ENCODE assay signal across 35 cellular contexts in genomic region chr20:16752082-16752481, GRCh38. TPM values are rescaled to one million over a fixed set of nuclear protein-coding genes. Genes with fewer than 3 reads are reported as not detected.
"Had no signal": no experiment of that assay in that cellular context is flagged by ENCODE, and none has a peak within 500 bp of the region (broad histone marks: within the 10 kb centered on the region; RNA-seq: fewer than 3 reads in every experiment).

No MANE protein-coding gene starts in this region.

- H3K4me3 Mint-ChIP-seq: activated B cell treated with CpG ODN at 0.5 μM for 24 hours; activated CD8-positive, alpha-beta T cell treated with anti-CD3 and anti-CD28 coated beads for 36 hours; activated naive CD4-positive, alpha-beta T cell treated with anti-CD3 and anti-CD28 coated beads for 36 hours; activated naive CD4-positive, alpha-beta T cell treated with anti-CD3 and anti-CD28 coated beads, Interleukin-2, amount 50 U/mL, for 24 hours; activated naive CD8-positive, alpha-beta T cell treated with anti-CD3 and anti-CD28 coated beads for 36 hours; activated naive CD8-positive, alpha-beta T cell treated with anti-CD3 and anti-CD28 coated beads, Interleukin-2, amount 50 U/mL, for 24 hours; activated T-helper 1 cell treated with anti-CD3 and anti-CD28 coated beads, Interleukin-12 subunit alpha, Interleukin-12 subunit beta, Interleukin-2, Interleukin-4 antibody, amounts not matched to agents 30 ng/mL and 10 ng/mL and 1 ng/mL, durations not matched to agents 14 hours and 24 hours and 36 hours; effector memory CD8-positive, alpha-beta T cell; T-helper 17 cell; T-helper 2 cell treated with Interferon-gamma antibody and Interleukin-4, amounts not matched to agents 5 μg/mL and 100 μg/mL, for 36 hours had no signal

- H3K36me3 Mint-ChIP-seq: activated naive CD4-positive, alpha-beta T cell treated with anti-CD3 and anti-CD28 coated beads, Interleukin-2, amount 50 U/mL, for 24 hours; activated naive CD8-positive, alpha-beta T cell treated with anti-CD3 and anti-CD28 coated beads for 36 hours had no signal

- H3K36me3 ChIP-seq: adrenal gland, esophagus muscularis mucosa, gastrocnemius medialis, heart right ventricle, WERI-Rb-1 had no signal

- H3K9me3 Mint-ChIP-seq: activated B cell treated with CpG ODN at 0.5 μM for 24 hours; activated CD8-positive, alpha-beta T cell treated with anti-CD3 and anti-CD28 coated beads for 36 hours; activated naive CD4-positive, alpha-beta T cell treated with anti-CD3 and anti-CD28 coated beads, Interleukin-2, amount 50 U/mL, for 24 hours; activated naive CD8-positive, alpha-beta T cell treated with anti-CD3 and anti-CD28 coated beads for 36 hours; activated T-helper 1 cell treated with anti-CD3 and anti-CD28 coated beads, Interleukin-12 subunit alpha, Interleukin-12 subunit beta, Interleukin-2, Interleukin-4 antibody, amounts not matched to agents 30 ng/mL and 10 ng/mL and 1 ng/mL, durations not matched to agents 14 hours and 24 hours and 36 hours; effector memory CD8-positive, alpha-beta T cell had no signal

- H3K4me3 ChIP-seq: adrenal gland, body of pancreas, esophagus muscularis mucosa, gastrocnemius medialis, heart right ventricle had no signal

- H3K4me1 ChIP-seq: adrenal gland, body of pancreas, esophagus muscularis mucosa, foreskin keratinocyte, gastrocnemius medialis, heart right ventricle had no signal

- H3K9me3 ChIP-seq: adrenal gland, body of pancreas, esophagus muscularis mucosa, gastrocnemius medialis, heart right ventricle had no signal

- ATAC-seq: activated CD4-positive, CD25-positive, alpha-beta regulatory T cell treated with anti-CD3 and anti-CD28 coated beads, Interleukin-2, amount 50 U/mL, for 24 hours; activated CD8-positive, alpha-beta T cell treated with anti-CD3 and anti-CD28 coated beads for 36 hours; activated naive CD8-positive, alpha-beta T cell treated with anti-CD3 and anti-CD28 coated beads, Interleukin-2, amount 50 U/mL, for 24 hours; body of pancreas; effector memory CD8-positive, alpha-beta T cell; foreskin keratinocyte; gastrocnemius medialis; heart right ventricle; T-helper 17 cell had no signal

- DNase-seq: activated B cell treated with CpG ODN at 0.5 μM for 24 hours; activated CD4-positive, alpha-beta T cell treated with anti-CD3 and anti-CD28 coated beads for 48 hours; activated CD4-positive, alpha-beta T cell treated with anti-CD3 and anti-CD28 coated beads, Interleukin-2, amount 50 U/mL, for 1 hour; activated CD4-positive, alpha-beta T cell treated with anti-CD3 and anti-CD28 coated beads, Interleukin-2, amount 50 U/mL, for 48 hours; activated CD8-positive, alpha-beta memory T cell treated with anti-CD3 and anti-CD28 coated beads for 24 hours; activated CD8-positive, alpha-beta T cell treated with anti-CD3 and anti-CD28 coated beads for 36 hours; activated effector memory CD4-positive, alpha-beta T cell treated with anti-CD3 and anti-CD28 coated beads, Interleukin-2, amount 50 U/mL, for 16 hours; activated naive CD4-positive, alpha-beta T cell treated with anti-CD3 and anti-CD28 coated beads for 36 hours; activated naive CD8-positive, alpha-beta T cell treated with anti-CD3 and anti-CD28 coated beads for 36 hours; activated naive CD8-positive, alpha-beta T cell treated with anti-CD3 and anti-CD28 coated beads, Interleukin-2, amount 50 U/mL, for 24 hours; activated T-cell treated with anti-CD3 and anti-CD28 coated beads, Interleukin-2, amount 50 U/mL, for 1 hour; activated T-cell treated with anti-CD3 and anti-CD28 coated beads, Interleukin-2, amount 50 U/mL, for 48 hours; adrenal gland; amygdala; aorta; body of pancreas; caudate nucleus; cortex of kidney; dermis blood vessel endothelial cell; effector CD4-positive, alpha-beta T cell; effector memory CD8-positive, alpha-beta T cell; erythroblast; foreskin keratinocyte; gastrocnemius medialis; heart right ventricle; T-helper 17 cell; T1000; WERI-Rb-1 had no signal

- H3K4me1 Mint-ChIP-seq: activated B cell treated with CpG ODN at 0.5 μM for 24 hours; activated naive CD4-positive, alpha-beta T cell treated with anti-CD3 and anti-CD28 coated beads, Interleukin-2, amount 50 U/mL, for 24 hours had no signal

- H3K27ac Mint-ChIP-seq: activated B cell treated with CpG ODN at 0.5 μM for 24 hours; activated CD8-positive, alpha-beta T cell treated with anti-CD3 and anti-CD28 coated beads for 36 hours; activated naive CD4-positive, alpha-beta T cell treated with anti-CD3 and anti-CD28 coated beads for 36 hours; activated naive CD4-positive, alpha-beta T cell treated with anti-CD3 and anti-CD28 coated beads, Interleukin-2, amount 50 U/mL, for 24 hours; activated naive CD8-positive, alpha-beta T cell treated with anti-CD3 and anti-CD28 coated beads for 36 hours; activated naive CD8-positive, alpha-beta T cell treated with anti-CD3 and anti-CD28 coated beads, Interleukin-2, amount 50 U/mL, for 24 hours; activated T-helper 1 cell treated with anti-CD3 and anti-CD28 coated beads, Interleukin-12 subunit alpha, Interleukin-12 subunit beta, Interleukin-2, Interleukin-4 antibody, amounts not matched to agents 30 ng/mL and 10 ng/mL and 1 ng/mL, durations not matched to agents 14 hours and 24 hours and 36 hours; activated T-helper 2 cell treated with anti-CD3 and anti-CD28 coated beads, Interferon-gamma antibody, Interleukin-2, Interleukin-4, amounts not matched to agents 10 μg/mL and 5 μg/mL and 100 μg/mL, durations not matched to agents 14 hours and 24 hours and 36 hours; T-helper 2 cell treated with Interferon-gamma antibody and Interleukin-4, amounts not matched to agents 5 μg/mL and 100 μg/mL, for 36 hours had no signal

- H3K27me3 Mint-ChIP-seq: activated naive CD4-positive, alpha-beta T cell treated with anti-CD3 and anti-CD28 coated beads, Interleukin-2, amount 50 U/mL, for 24 hours; activated naive CD8-positive, alpha-beta T cell treated with anti-CD3 and anti-CD28 coated beads, Interleukin-2, amount 50 U/mL, for 24 hours had no signal

- H3K27me3 ChIP-seq: body of pancreas, esophagus muscularis mucosa, gastrocnemius medialis had no signal

- H3K27ac ChIP-seq: adrenal gland, body of pancreas, esophagus muscularis mucosa, foreskin keratinocyte, gastrocnemius medialis, heart right ventricle, WERI-Rb-1 had no signal

RNA-seq across cellular contexts. Expression of gene OTOR, which starts 3.9 kb away (rescaled TPM):
- total RNA-seq: activated B cell treated with CpG ODN at 0.5 μM for 24 hours; activated CD8-positive, alpha-beta T cell treated with anti-CD3 and anti-CD28 coated beads for 36 hours; activated naive CD4-positive, alpha-beta T cell treated with anti-CD3 and anti-CD28 coated beads for 36 hours; activated naive CD8-positive, alpha-beta T cell treated with anti-CD3 and anti-CD28 coated beads for 36 hours; activated T-helper 1 cell treated with anti-CD3 and anti-CD28 coated beads, Interleukin-12 subunit alpha, Interleukin-12 subunit beta, Interleukin-2, Interleukin-4 antibody, amounts not matched to agents 30 ng/mL and 10 ng/mL and 1 ng/mL, durations not matched to agents 14 hours and 24 hours and 36 hours; activated T-helper 2 cell treated with anti-CD3 and anti-CD28 coated beads, Interferon-gamma antibody, Interleukin-2, Interleukin-4, amounts not matched to agents 10 μg/mL and 5 μg/mL and 100 μg/mL, durations not matched to agents 14 hours and 24 hours and 36 hours; adrenal gland; aorta; body of pancreas; chondrocyte; dermis blood vessel endothelial cell; esophagus muscularis mucosa; foreskin keratinocyte; gastrocnemius medialis; heart right ventricle; T-helper 17 cell had no signal
